Comparison of ENCODE assay signal across 8 cellular contexts in the genomic region with DNA sequence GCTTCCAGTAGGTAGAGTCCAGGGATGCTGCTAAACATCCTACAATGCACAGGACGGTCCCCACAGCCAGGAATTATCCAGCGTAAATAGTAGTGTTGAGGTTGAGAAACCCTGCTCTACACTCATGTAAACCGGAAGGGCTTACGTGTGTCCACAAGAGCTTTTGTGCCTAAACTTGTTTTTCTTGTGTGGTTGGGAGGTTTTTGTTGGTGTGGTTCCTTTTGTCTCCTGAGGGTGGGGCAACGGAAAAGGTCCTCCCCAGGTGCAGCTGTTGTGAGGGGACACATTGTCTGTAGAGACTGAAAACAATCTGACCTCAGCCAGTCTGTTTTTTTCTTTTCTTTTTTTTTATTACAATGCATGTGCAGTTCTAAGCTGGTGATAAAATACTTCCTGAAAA.
DNase-seq lines count a peak whose midpoint lies in the region; ATAC-seq and TF ChIP-seq lines count a peak whose summit lies in the region.

No MANE protein-coding gene starts in this region.

- in situ Hi-C loops in mammary epithelial cell (cut with MboI; ENCODE audit: low sequenced_read_pairs in 2 of 2), result no loop called here

- H3K4me1 ChIP-seq in CD8-positive, alpha-beta memory T cell (ENCODE audit: insufficient read depth, low read length), result peaks cover 60% of the 10 kb centered on the region
- H3K4me1 ChIP-seq in mammary epithelial cell (ENCODE audit: insufficient read depth, low read length) (peaks cover 34% of the 10 kb centered on the region), prostate gland (replicated peaks) (no peaks in the 10 kb centered on the region)

- BruUV-seq in mammary epithelial cell (replicated peaks; lab: Mats Ljungman, UMichigan), result no TSS peak

- TF ChIP-seq CTCF in mammary epithelial cell (conservative IDR thresholded peaks at IDR 0.05 in 1 of 2, IDR thresholded peaks at IDR 0.05 in 1 of 2; ENCODE audit: extremely low read depth in 1 of 2, insufficient read depth in 1 of 2, low read depth in 1 of 2, low read length in 2 of 2), result peak; percentile 10 to 18
- TF ChIP-seq CTCF in prostate gland (IDR thresholded peaks at IDR 0.05), result peak in 1 of 4 experiments; percentile 14

- dilution Hi-C loops in mammary epithelial cell (cut with HindIII; ENCODE audit: low sequenced_read_pairs), result no loop called here

- peak overlapping the region; percentile 72 to 96 (median 92) for H3K27ac Mint-ChIP-seq in CD8-positive, alpha-beta memory T cell

- peaks cover 51% of the 10 kb centered on the region for H3K79me2 ChIP-seq in mammary epithelial cell (ENCODE audit: insufficient read depth, low read length)

- no peaks in the 10 kb centered on the region for H3K9me3 Mint-ChIP-seq in CD8-positive, alpha-beta memory T cell

- ATAC-seq in GM19467 (IDR thresholded peaks at IDR 0.05; ENCODE audit: unreplicated experiment) (peak; percentile 41), HG02840 (IDR thresholded peaks at IDR 0.05; ENCODE audit: low FRiP score, unreplicated experiment) (no peak), HG03571 (IDR thresholded peaks at IDR 0.05; ENCODE audit: unreplicated experiment) (no peak)

- 19% methylated on average over 5 of the region's 5 CpGs for WGBS in mammary epithelial cell (ENCODE audit: low coverage, missing lambda C conversion rate)
- WGBS in prostate gland, result 56% methylated on average over 5 of the region's 5 CpGs

- H3K4me3 Mint-ChIP-seq in CD8-positive, alpha-beta memory T cell, result peak overlapping the region in 6 of 7 donors; percentile 5 to 72 (median 50)

- no peak overlapping the region for H3K27ac ChIP-seq in CD8-positive, alpha-beta memory T cell (ENCODE audit: low read depth, low read length)
- H3K27ac ChIP-seq in mammary epithelial cell (ENCODE audit: insufficient read depth, low read depth, low read length) (peak overlapping the region; percentile 45), prostate gland (no peak overlapping the region)

- peak; percentile 16 to 81 (median 75) for DNase-seq in CD8-positive, alpha-beta memory T cell
- DNase-seq in NAMALWA (ENCODE audit: low spot score) (peak; percentile 25), mammary epithelial cell (peak; percentile 88), prostate gland (ENCODE audit: low spot score) (no peak), HuH-7.5 (ENCODE audit: low spot score) (no peak)

- H3K9me3 ChIP-seq in CD8-positive, alpha-beta memory T cell (ENCODE audit: low read length), result no peaks in the 10 kb centered on the region
- no peaks in the 10 kb centered on the region for H3K9me3 ChIP-seq in mammary epithelial cell (replicated peaks; ENCODE audit: insufficient read depth, low read length)
- H3K9me3 ChIP-seq in prostate gland, result no peaks in the 10 kb centered on the region

- POLR2A ChIA-PET in CD8-positive, alpha-beta memory T cell (lab: Charles Lee), result interaction anchor here (0.6 to 1.8 kb wide), 6 partner anchors 25 to 101 kb away, joined by 3 to 10 read pairs (median 5); no protein-coding TSS in a partner anchor

- no peak overlapping the region for H3K9ac ChIP-seq in mammary epithelial cell (ENCODE audit: insufficient read depth, low read length)

- no peak overlapping the region for H3K4me3 ChIP-seq in CD8-positive, alpha-beta memory T cell (ENCODE audit: low read length)
- no peak overlapping the region for H3K4me3 ChIP-seq in mammary epithelial cell (replicated peaks in 1 of 3; ENCODE audit: insufficient read depth in 1 of 3, low read depth in 2 of 3, low read length in 3 of 3)
- H3K4me3 ChIP-seq in prostate gland, result no peak overlapping the region

- no peak overlapping the region for H2AFZ ChIP-seq in mammary epithelial cell (ENCODE audit: low read depth, low read length)

- peak overlapping the region; percentile 61 for H3K4me2 ChIP-seq in mammary epithelial cell (ENCODE audit: insufficient read depth, low read depth, low read length)

- no peaks in the 10 kb centered on the region for H4K20me1 ChIP-seq in mammary epithelial cell (ENCODE audit: insufficient read depth, low read length)

- CTCF ChIA-PET in CD8-positive, alpha-beta memory T cell (lab: Charles Lee), result interaction anchor here (1.0 to 2.1 kb wide), 8 partner anchors 24 to 295 kb away, joined by 3 to 17 read pairs (median 6); no protein-coding TSS in a partner anchor
- CTCF ChIA-PET in mammary epithelial cell (lab: Charles Lee; ENCODE audit: low non-redundant PET), result no interaction called here

- no peaks in the 10 kb centered on the region for H3K36me3 ChIP-seq in CD8-positive, alpha-beta memory T cell (ENCODE audit: insufficient read depth, low read length)
- H3K36me3 ChIP-seq in mammary epithelial cell (ENCODE audit: insufficient read depth, low read length), result no peaks in the 10 kb centered on the region
- H3K36me3 ChIP-seq in prostate gland, result no peaks in the 10 kb centered on the region

- intact Hi-C loops in mammary epithelial cell (cut with micrococcal nuclease) (no loop called here), prostate gland (cut with DNase I) (no loop called here)

- no peak for TF ChIP-seq POLR2A in prostate gland (IDR thresholded peaks at IDR 0.05)

- no peaks in the 10 kb centered on the region for H3K27me3 Mint-ChIP-seq in CD8-positive, alpha-beta memory T cell

- peaks cover 3 to 12% (median 3%) of the 10 kb centered on the region in 3 donors for H3K36me3 Mint-ChIP-seq in CD8-positive, alpha-beta memory T cell

- H3K27me3 ChIP-seq in CD8-positive, alpha-beta memory T cell (ENCODE audit: insufficient read depth, low read length, poor library complexity, severe bottlenecking), result no peaks in the 10 kb centered on the region
- no peaks in the 10 kb centered on the region for H3K27me3 ChIP-seq in mammary epithelial cell (ENCODE audit: insufficient read depth, low read length)
- no peaks in the 10 kb centered on the region for H3K27me3 ChIP-seq in prostate gland (replicated peaks; ENCODE audit: insufficient read depth)

- H3K4me1 Mint-ChIP-seq in CD8-positive, alpha-beta memory T cell, result peaks cover 87 to 98% (median 95%) of the 10 kb centered on the region in 3 donors

Comparison
In these comparisons a context has a peak if more than half of its experiments do, and no peak if none do; other contexts are left out.
1. DNase-seq: peak in CD8-positive, alpha-beta memory T cell (5 of 5), NAMALWA (single experiment) and mammary epithelial cell (single experiment); none in prostate gland (single experiment) and HuH-7.5 (single experiment).